ENCODE assay signal across 14 cellular contexts in genomic region chr13:49681837-49682236, GRCh38. TPM values are rescaled to one million over a fixed set of nuclear protein-coding genes. Genes with fewer than 3 reads are reported as not detected.
DNase-seq lines count a peak whose midpoint lies in the region; ATAC-seq and TF ChIP-seq lines count a peak whose summit lies in the region.
"Had no signal": no experiment of that assay in that cellular context is flagged by ENCODE, and none has a peak within 500 bp of the region (broad histone marks: within the 10 kb centered on the region; RNA-seq: fewer than 3 reads in every experiment).

No MANE protein-coding gene starts in this region.

- no peak overlapping the region for H3K27ac ChIP-seq in IMR-90 (ENCODE audit: insufficient read depth, low read length)
- no peak overlapping the region for H3K27ac ChIP-seq in RWPE2 (ENCODE audit: poor library complexity, severe bottlenecking)
- H3K27ac ChIP-seq in caudate nucleus (ENCODE audit: low read depth, low read length), result no peak overlapping the region

- H2AK9ac ChIP-seq in IMR-90 (replicated peaks; ENCODE audit: low read depth, low read length, poor library complexity), result no peak overlapping the region

- POLR2A ChIA-PET in IMR-90 (lab: Charles Lee; ENCODE audit: unreplicated experiment), result no interaction called here

- no peak overlapping the region for H2AFZ ChIP-seq in IMR-90 (replicated peaks; ENCODE audit: low read length, poor library complexity)

- H3K36me3 ChIP-seq in IMR-90 (ENCODE audit: control insufficient read depth, insufficient read depth, low read length) (peaks cover 7% of the 10 kb centered on the region), RWPE2 (ENCODE audit: low read depth) (peaks cover 26% of the 10 kb centered on the region)

- peaks cover 4% of the 10 kb centered on the region for H3K4me1 ChIP-seq in IMR-90 (ENCODE audit: control insufficient read depth, insufficient read depth, low read length)
- H3K4me1 ChIP-seq in RWPE2 (ENCODE audit: insufficient read depth, poor library complexity, severe bottlenecking), result peaks cover 9% of the 10 kb centered on the region

- ATAC-seq in IMR-90 (ENCODE audit: low read depth) (peak; percentile 63), RWPE2 (ENCODE audit: low read depth) (peak; percentile 53; the same call in 2 of the 3 replicates)

- no peak overlapping the region for H2BK20ac ChIP-seq in IMR-90 (ENCODE audit: low read depth, low read length)

- H2BK5ac ChIP-seq in IMR-90 (ENCODE audit: low read depth, low read length, poor library complexity, severe bottlenecking), result no peak overlapping the region

- no peak overlapping the region for H3K56ac ChIP-seq in IMR-90 (ENCODE audit: extremely low read depth, insufficient read depth, low read length)

- peak overlapping the region; percentile 2; the same call in 1 of the 2 replicates for H3K4me2 ChIP-seq in IMR-90 (ENCODE audit: low read depth, low read length)
- H3K4me2 ChIP-seq: BLaER1 treated with 17β-estradiol and CSF1 and Interleukin-3, amounts not matched to agents 10 nM and 100 nM had no signal

- CTCF ChIA-PET in IMR-90 (lab: Yijun Ruan, JAX), result interaction anchor here (1.9 kb wide), 1 partner anchor 12 kb away, joined by 4 read pairs; no protein-coding TSS in a partner anchor

- 94% methylated on average over 3 of the region's 4 CpGs; no CpG with 5 or more reads in 1 of the 2 experiments for WGBS in IMR-90 (ENCODE audit: extremely low coverage in 2 of 2, insufficient read length in 1 of 2), 2 experiments

- no peak overlapping the region for H2BK15ac ChIP-seq in IMR-90 (ENCODE audit: low read depth, low read length)

- peaks cover 24 to 58% of the 10 kb centered on the region in 2 experiments for H3K79me1 ChIP-seq in IMR-90 (ENCODE audit: low read depth in 1 of 2, low read length in 2 of 2)

- no peak overlapping the region for H2AK5ac ChIP-seq in IMR-90 (ENCODE audit: low read depth, low read length)

- H3K9me3 ChIP-seq in IMR-90 (ENCODE audit: control insufficient read depth, insufficient read depth, low read length) (no peaks in the 10 kb centered on the region), RWPE2 (ENCODE audit: severe bottlenecking) (no peaks in the 10 kb centered on the region)

- no peak for TF ChIP-seq POLR2A in IMR-90 (IDR thresholded peaks at IDR 0.05; ENCODE audit: low read depth, low read length)

- in situ Hi-C loops in IMR-90 (cut with MboI; ENCODE audit: low sequenced_read_pairs), result no loop called here

- no peak overlapping the region for H3K4ac ChIP-seq in IMR-90 (ENCODE audit: low read depth, low read length)

- no peak overlapping the region for H3K14ac ChIP-seq in IMR-90 (replicated peaks; ENCODE audit: low read depth, low read length)

- no peak overlapping the region for H2BK120ac ChIP-seq in IMR-90 (ENCODE audit: low read depth, low read length)

- H3K9ac ChIP-seq in IMR-90 (ENCODE audit: low read depth, low read length), result no peak overlapping the region
- H3K9ac ChIP-seq: BLaER1 treated with 17β-estradiol and CSF1 and Interleukin-3, amounts not matched to agents 10 nM and 100 nM had no signal

- DNase-seq in Ammon's horn (ENCODE audit: low spot score) (peak; percentile 21), IMR-90 (peak; percentile 55), RWPE2 (ENCODE audit: low spot score) (no peak), iris pigment epithelial cell (ENCODE audit: low read depth) (peak; percentile 62), NCI-H1048 (lab: John Stamatoyannopoulos, UW) (no peak), amniotic stem cell (lab: John Stamatoyannopoulos, UW) (no peak), caudate nucleus (lab: John Stamatoyannopoulos, UW) (no peak)
- DNase-seq in stimulated activated CD4-positive, alpha-beta T cell treated with anti-CD3 and anti-CD28 coated beads, Interleukin-4, amount 100 ng/mL, for 24 hours, result no peak
- DNase-seq: activated CD4-positive, alpha-beta memory T cell treated with anti-CD3 and anti-CD28 coated beads, Interleukin-2, amount 10 ng/mL, durations not matched to agents 7 days and 5 days; activated gamma-delta T cell treated with Interleukin-2 at 50 U/mL for 16 hours; NCI-H226; stimulated activated CD4-positive, alpha-beta T cell treated with anti-CD3 and anti-CD28 coated beads, Interleukin-4, amount 100 ng/mL, for 1 hour; stimulated activated naive CD4-positive, alpha-beta T cell treated with Interleukin-2 at 50 U/mL for 16 hours had no signal

- H3K4me3 ChIP-seq in IMR-90 (ENCODE audit: insufficient read depth, low read depth, low read length) (no peak overlapping the region), RWPE2 (ENCODE audit: severe bottlenecking) (no peak overlapping the region)
- H3K4me3 ChIP-seq: BLaER1 treated with 17β-estradiol and CSF1 and Interleukin-3, amounts not matched to agents 10 nM and 100 nM had no signal

- dilution Hi-C loops in IMR-90 (cut with HindIII; ENCODE audit: low sequenced_read_pairs, unreplicated experiment), result no loop called here

- no peak overlapping the region for H4K5ac ChIP-seq in IMR-90 (ENCODE audit: low read depth, low read length)

- H3K18ac ChIP-seq in IMR-90 (ENCODE audit: low read depth, low read length), result no peak overlapping the region

- no peak for TF ChIP-seq CTCF in IMR-90 (conservative IDR thresholded peaks at IDR 0.05; ENCODE audit: low read depth, low read length)
- TF ChIP-seq CTCF in RWPE2 (IDR thresholded peaks at IDR 0.05; ENCODE audit: poor library complexity, severe bottlenecking), result no peak

- H3K9me1 ChIP-seq in IMR-90 (ENCODE audit: insufficient read depth, low read length), result peaks cover 8% of the 10 kb centered on the region

- intact Hi-C loops in IMR-90 (cut with micrococcal nuclease), result no loop called here

- no peak overlapping the region for H3K23ac ChIP-seq in IMR-90 (ENCODE audit: low read depth, low read length)

- TF ChIP-seq RAD21 in IMR-90 (IDR thresholded peaks at IDR 0.05; ENCODE audit: low read length), result no peak

- peaks cover 11% of the 10 kb centered on the region; the same call in 1 of the 2 replicates for H4K20me1 ChIP-seq in IMR-90 (ENCODE audit: insufficient read depth, low read length)

- H3K27me3 ChIP-seq in IMR-90 (ENCODE audit: control insufficient read depth, insufficient read depth, low read length), result no peaks in the 10 kb centered on the region
- no peaks in the 10 kb centered on the region for H3K27me3 ChIP-seq in RWPE2 (ENCODE audit: insufficient read depth, poor library complexity, severe bottlenecking)
- H3K27me3 ChIP-seq: BLaER1 treated with 17β-estradiol and CSF1 and Interleukin-3, amounts not matched to agents 10 nM and 100 nM had no signal

- H4K8ac ChIP-seq in IMR-90 (ENCODE audit: low read depth in 2 of 2, low read length in 2 of 2), result no peak overlapping the region

- H4K91ac ChIP-seq in IMR-90 (ENCODE audit: insufficient read depth, low read depth, low read length), result no peak overlapping the region

- no TSS peak for BruUV-seq in IMR-90 (replicated peaks; lab: Mats Ljungman, UMichigan)

TF ChIP-seq in IMR-90, 13 proteins besides CTCF, POLR2A, EP300 and RAD21:
- TF ChIP-seq CEBPB (IDR thresholded peaks at IDR 0.05; ENCODE audit: low read depth, low read length), result no peak
- no peak for TF ChIP-seq ELK1 (IDR thresholded peaks at IDR 0.05; ENCODE audit: borderline replicate concordance, low read depth, low read length)
- TF ChIP-seq RCOR1 (IDR thresholded peaks at IDR 0.05; ENCODE audit: insufficient replicate concordance, low read length), result no peak
- no peak for TF ChIP-seq MAZ (IDR thresholded peaks at IDR 0.05; ENCODE audit: borderline replicate concordance, low read depth, low read length)
- no peak for TF ChIP-seq FOS (IDR thresholded peaks at IDR 0.05; ENCODE audit: low read depth, low read length)
- no peak for TF ChIP-seq RFX5 (IDR thresholded peaks at IDR 0.05; ENCODE audit: low read depth, low read length)
- no peak for TF ChIP-seq CHD1 (IDR thresholded peaks at IDR 0.05; ENCODE audit: low read depth, low read length)
- TF ChIP-seq NFE2L2 (IDR thresholded peaks at IDR 0.05; ENCODE audit: low read depth, low read length), result no peak
TF ChIP-seq in IMR-90: peak in this region for 0.

RNA-seq across cellular contexts. Expression of gene EBPL, which starts 9.4 kb away (rescaled TPM):
- 57.9 and 78.6 TPM in 2 replicates for total RNA-seq in IMR-90 (2012; rRNA removed)
- 65.3 and 71.1 TPM in 2 replicates for polyA plus RNA-seq in IMR-90 (2012; rRNA removed)
- 69.8 and 135 TPM in 2 replicates for polyA plus RNA-seq in IMR-90 (2012; cell fraction: cytosol; rRNA removed)
- 30.9 and 44.7 TPM in 2 replicates for polyA plus RNA-seq in IMR-90 (2012; cell fraction: nucleus; rRNA removed; ENCODE audit: low replicate concordance)

RNA-seq across cellular contexts. Expression of gene ARL11, which starts 53.5 kb away (rescaled TPM):
- not detected in 2 replicates for total RNA-seq in IMR-90 (2012; rRNA removed)
- polyA plus RNA-seq in IMR-90 (2012; rRNA removed), result not detected in 2 replicates
- not detected in 2 replicates for polyA plus RNA-seq in IMR-90 (2012; cell fraction: cytosol; rRNA removed)
- polyA plus RNA-seq in IMR-90 (2012; cell fraction: nucleus; rRNA removed; ENCODE audit: low replicate concordance), result not detected in 2 replicates

Comparison
In these comparisons a context has a peak if more than half of its experiments do, and no peak if none do; other contexts are left out.
1. DNase-seq: peak in Ammon's horn (single experiment), IMR-90 (single experiment) and iris pigment epithelial cell (single experiment); none in RWPE2 (single experiment), NCI-H1048 (single experiment), stimulated activated CD4-positive, alpha-beta T cell treated with anti-CD3 and anti-CD28 coated beads, Interleukin-4, amount 100 ng/mL, for 24 hours (single experiment), amniotic stem cell (single experiment) and caudate nucleus (0 of 61).